In genomic region chr1:8406011-8406410, GRCh38 we compare ENCODE assay signal across 17 cellular contexts.
DNase-seq lines count a peak whose midpoint lies in the region; ATAC-seq and TF ChIP-seq lines count a peak whose summit lies in the region.
"Had no signal": no experiment of that assay in that cellular context is flagged by ENCODE, and none has a peak within 500 bp of the region (broad histone marks: within the 10 kb centered on the region; RNA-seq: fewer than 3 reads in every experiment).

No MANE protein-coding gene starts in this region.

- H3K27ac ChIP-seq in psoas muscle: peak overlapping the region; percentile 98
- H3K27ac ChIP-seq: 22Rv1, RWPE1, SJSA1 had no signal

- H3K27ac Mint-ChIP-seq in activated T-cell treated with anti-CD3 and anti-CD28 coated beads, Interleukin-2, amount 50 U/mL, for 24 hours: peak overlapping the region; percentile 37
- H3K27ac Mint-ChIP-seq in activated T-cell treated with anti-CD3 and anti-CD28 coated beads, Interleukin-2, amount 50 U/mL, for 72 hours: no peak overlapping the region
- H3K27ac Mint-ChIP-seq in central memory CD8-positive, alpha-beta T cell (ENCODE audit: low read depth): peak overlapping the region; percentile 16
- no peak overlapping the region for H3K27ac Mint-ChIP-seq in stimulated activated memory B cell treated with anti-CD40 and anti-IgM and Interleukin-4, amounts not matched to agents 10 μg/mL and 1 μg/mL and 100 μg/mL, for 72 hours

- no peak overlapping the region for H3K4me3 ChIP-seq in psoas muscle
- H3K4me3 ChIP-seq: SJSA1 had no signal

- peaks cover 59% of the 10 kb centered on the region for H3K4me1 ChIP-seq in psoas muscle

- no peak overlapping the region for H3K4me3 Mint-ChIP-seq in activated T-cell treated with anti-CD3 and anti-CD28 coated beads, Interleukin-2, amount 50 U/mL, for 24 hours
- H3K4me3 Mint-ChIP-seq in activated T-cell treated with anti-CD3 and anti-CD28 coated beads, Interleukin-2, amount 50 U/mL, for 72 hours: no peak overlapping the region
- H3K4me3 Mint-ChIP-seq in central memory CD8-positive, alpha-beta T cell: no peak overlapping the region
- H3K4me3 Mint-ChIP-seq in stimulated activated memory B cell treated with anti-CD40 and anti-IgM and Interleukin-4, amounts not matched to agents 10 μg/mL and 1 μg/mL and 100 μg/mL, for 72 hours: no peak overlapping the region

- peaks cover 0 to 17% of the 10 kb centered on the region in 2 donors for H3K36me3 ChIP-seq in psoas muscle (ENCODE audit: insufficient read depth in 1 of 2, low read depth in 1 of 2)

- no peak for TF ChIP-seq CTCF in psoas muscle (IDR thresholded peaks at IDR 0.05)

- no peak for ATAC-seq in activated T-cell treated with anti-CD3 and anti-CD28 coated beads, Interleukin-2, amount 50 U/mL, for 72 hours (replicated peaks in 1 of 2)
- ATAC-seq in central memory CD8-positive, alpha-beta T cell (replicated peaks; ENCODE audit: extremely low read depth, poor library complexity, severe bottlenecking): no peak
- ATAC-seq in psoas muscle (no peak), GM21529 (IDR thresholded peaks at IDR 0.05; ENCODE audit: unreplicated experiment) (no peak)
- ATAC-seq in stimulated activated memory B cell treated with anti-CD40 and anti-IgM and Interleukin-4, amounts not matched to agents 10 μg/mL and 1 μg/mL and 100 μg/mL, for 72 hours: no peak

- peaks cover 79% of the 10 kb centered on the region for H3K36me3 Mint-ChIP-seq in activated T-cell treated with anti-CD3 and anti-CD28 coated beads, Interleukin-2, amount 50 U/mL, for 24 hours (ENCODE audit: low read depth)
- peaks cover 5 to 14% of the 10 kb centered on the region in 2 donors for H3K36me3 Mint-ChIP-seq in activated T-cell treated with anti-CD3 and anti-CD28 coated beads, Interleukin-2, amount 50 U/mL, for 72 hours (ENCODE audit: insufficient read depth in 2 of 2)
- peaks cover 17% of the 10 kb centered on the region for H3K36me3 Mint-ChIP-seq in central memory CD8-positive, alpha-beta T cell (ENCODE audit: insufficient read depth)
- H3K36me3 Mint-ChIP-seq in stimulated activated memory B cell treated with anti-CD40 and anti-IgM and Interleukin-4, amounts not matched to agents 10 μg/mL and 1 μg/mL and 100 μg/mL, for 72 hours: peaks cover 27% of the 10 kb centered on the region

- H3K27me3 Mint-ChIP-seq in activated T-cell treated with anti-CD3 and anti-CD28 coated beads, Interleukin-2, amount 50 U/mL, for 24 hours: no peaks in the 10 kb centered on the region
- no peaks in the 10 kb centered on the region for H3K27me3 Mint-ChIP-seq in activated T-cell treated with anti-CD3 and anti-CD28 coated beads, Interleukin-2, amount 50 U/mL, for 72 hours (ENCODE audit: low read depth)
- no peaks in the 10 kb centered on the region for H3K27me3 Mint-ChIP-seq in central memory CD8-positive, alpha-beta T cell
- H3K27me3 Mint-ChIP-seq in stimulated activated memory B cell treated with anti-CD40 and anti-IgM and Interleukin-4, amounts not matched to agents 10 μg/mL and 1 μg/mL and 100 μg/mL, for 72 hours: no peaks in the 10 kb centered on the region

- no peaks in the 10 kb centered on the region for H3K27me3 ChIP-seq in psoas muscle (ENCODE audit: insufficient read depth in 3 of 3, low read length in 2 of 3)
- H3K27me3 ChIP-seq: SJSA1 had no signal

- 95 to 98% (median 97%) methylated on average over 7 of the region's 7 CpGs for WGBS in psoas muscle, 3 donors

- H3K9me3 Mint-ChIP-seq in activated T-cell treated with anti-CD3 and anti-CD28 coated beads, Interleukin-2, amount 50 U/mL, for 24 hours: no peaks in the 10 kb centered on the region
- H3K9me3 Mint-ChIP-seq in activated T-cell treated with anti-CD3 and anti-CD28 coated beads, Interleukin-2, amount 50 U/mL, for 72 hours: no peaks in the 10 kb centered on the region
- H3K9me3 Mint-ChIP-seq in central memory CD8-positive, alpha-beta T cell: no peaks in the 10 kb centered on the region
- H3K9me3 Mint-ChIP-seq in stimulated activated memory B cell treated with anti-CD40 and anti-IgM and Interleukin-4, amounts not matched to agents 10 μg/mL and 1 μg/mL and 100 μg/mL, for 72 hours: no peaks in the 10 kb centered on the region

- no peak for DNase-seq in activated T-cell treated with anti-CD3 and anti-CD28 coated beads, Interleukin-2, amount 50 U/mL, for 24 hours
- DNase-seq in activated T-cell treated with anti-CD3 and anti-CD28 coated beads, Interleukin-2, amount 50 U/mL, for 72 hours: no peak
- DNase-seq in central memory CD8-positive, alpha-beta T cell (ENCODE audit: low spot score in 2 of 2): no peak
- DNase-seq in psoas muscle (no peak), GM19238 (ENCODE audit: insufficient read length, low spot score) (no peak), DMS153 (lab: John Stamatoyannopoulos, UW) (no peak)
- DNase-seq: COR-L47, DMS79, NCI-H1436 treated with DMSO at 0.1 percent for 48 hours, NCI-H2081, NCI-H526, OCI-M1 had no signal

- H3K4me1 Mint-ChIP-seq in activated T-cell treated with anti-CD3 and anti-CD28 coated beads, Interleukin-2, amount 50 U/mL, for 24 hours (ENCODE audit: low read depth): peaks cover 58% of the 10 kb centered on the region
- H3K4me1 Mint-ChIP-seq in activated T-cell treated with anti-CD3 and anti-CD28 coated beads, Interleukin-2, amount 50 U/mL, for 72 hours (ENCODE audit: low read depth): peaks cover 55% of the 10 kb centered on the region
- H3K4me1 Mint-ChIP-seq in central memory CD8-positive, alpha-beta T cell: peaks cover 38% of the 10 kb centered on the region
- peaks cover 27% of the 10 kb centered on the region for H3K4me1 Mint-ChIP-seq in stimulated activated memory B cell treated with anti-CD40 and anti-IgM and Interleukin-4, amounts not matched to agents 10 μg/mL and 1 μg/mL and 100 μg/mL, for 72 hours

- intact Hi-C loops in psoas muscle (cut with DNase I): no loop called here

- H3K9me3 ChIP-seq in psoas muscle: no peaks in the 10 kb centered on the region
- H3K9me3 ChIP-seq: SJSA1 had no signal

Comparison
In these comparisons a context has a peak if more than half of its experiments do, and no peak if none do; other contexts are left out.
1. H3K27ac Mint-ChIP-seq: peak in activated T-cell treated with anti-CD3 and anti-CD28 coated beads, Interleukin-2, amount 50 U/mL, for 24 hours (single experiment) and central memory CD8-positive, alpha-beta T cell (single experiment); none in activated T-cell treated with anti-CD3 and anti-CD28 coated beads, Interleukin-2, amount 50 U/mL, for 72 hours (single experiment) and stimulated activated memory B cell treated with anti-CD40 and anti-IgM and Interleukin-4, amounts not matched to agents 10 μg/mL and 1 μg/mL and 100 μg/mL, for 72 hours (single experiment).